Comparison of ENCODE assay signal across 8 cellular contexts in genomic region chr17:16486373-16487250, GRCh38. TPM values are rescaled to one million over a fixed set of nuclear protein-coding genes. Genes with fewer than 3 reads are reported as not detected.
DNase-seq lines count a peak whose midpoint lies in the region; ATAC-seq and TF ChIP-seq lines count a peak whose summit lies in the region.

No MANE protein-coding gene starts in this region.

- POLR2A ChIA-PET in activated CD4-positive, alpha-beta T cell treated with anti-CD3 and anti-CD28 coated beads for 36 hours (lab: Charles Lee), result no interaction called here

- peak overlapping the region; percentile 89 for H3K27ac Mint-ChIP-seq in mesothelial cell of epicardium
- H3K27ac Mint-ChIP-seq in activated CD4-positive, alpha-beta T cell treated with anti-CD3 and anti-CD28 coated beads for 36 hours, result no peak overlapping the region

- H3K36me3 Mint-ChIP-seq in mesothelial cell of epicardium, result no peaks in the 10 kb centered on the region
- no peaks in the 10 kb centered on the region for H3K36me3 Mint-ChIP-seq in activated CD4-positive, alpha-beta T cell treated with anti-CD3 and anti-CD28 coated beads for 36 hours (ENCODE audit: low read depth)

- peaks cover 14% of the 10 kb centered on the region for H3K27me3 Mint-ChIP-seq in mesothelial cell of epicardium (ENCODE audit: low read depth)
- H3K27me3 Mint-ChIP-seq in activated CD4-positive, alpha-beta T cell treated with anti-CD3 and anti-CD28 coated beads for 36 hours, result no peaks in the 10 kb centered on the region

- peak overlapping the region; percentile 11 for H3K4me3 Mint-ChIP-seq in mesothelial cell of epicardium
- no peak overlapping the region for H3K4me3 Mint-ChIP-seq in activated CD4-positive, alpha-beta T cell treated with anti-CD3 and anti-CD28 coated beads for 36 hours

- CTCF ChIA-PET in activated CD4-positive, alpha-beta T cell treated with anti-CD3 and anti-CD28 coated beads for 36 hours (lab: Charles Lee), result no interaction called here

- intact Hi-C loops in vagina (cut with DNase I), result no loop called here
- intact Hi-C loops in activated CD4-positive, alpha-beta T cell treated with anti-CD3 and anti-CD28 coated beads for 36 hours (cut with DNase I, micrococcal nuclease), result no loop called here

- H3K27me3 ChIP-seq in vagina, result no peaks in the 10 kb centered on the region

- peaks cover 38% of the 10 kb centered on the region for H3K4me1 ChIP-seq in vagina

- TF ChIP-seq POLR2A in vagina (IDR thresholded peaks at IDR 0.05), result no peak

- H3K36me3 ChIP-seq in vagina, result no peaks in the 10 kb centered on the region

- no peaks in the 10 kb centered on the region for H3K9me3 ChIP-seq in vagina

- no peak for ATAC-seq in activated CD4-positive, alpha-beta T cell treated with anti-CD3 and anti-CD28 coated beads for 36 hours
- ATAC-seq in HG02885 (IDR thresholded peaks at IDR 0.05; ENCODE audit: poor library complexity, unreplicated experiment) (no peak), HG03571 (IDR thresholded peaks at IDR 0.05; ENCODE audit: unreplicated experiment) (no peak)

- no peaks in the 10 kb centered on the region for H3K9me3 Mint-ChIP-seq in mesothelial cell of epicardium
- no peaks in the 10 kb centered on the region for H3K9me3 Mint-ChIP-seq in activated CD4-positive, alpha-beta T cell treated with anti-CD3 and anti-CD28 coated beads for 36 hours (ENCODE audit: low read depth)

- peak overlapping the region; percentile 87 for H3K27ac ChIP-seq in vagina

- peak overlapping the region; percentile 16 to 17 for H3K4me3 ChIP-seq in vagina

- TF ChIP-seq CTCF in mesothelial cell of epicardium (IDR thresholded peaks at IDR 0.05; ENCODE audit: unreplicated experiment) (no peak), vagina (IDR thresholded peaks at IDR 0.05) (no peak)

- H3K4me1 Mint-ChIP-seq in mesothelial cell of epicardium, result peaks cover 48% of the 10 kb centered on the region
- peaks cover 4% of the 10 kb centered on the region for H3K4me1 Mint-ChIP-seq in activated CD4-positive, alpha-beta T cell treated with anti-CD3 and anti-CD28 coated beads for 36 hours

- peak; percentile 58 for DNase-seq in ELF-1 (ENCODE audit: low read depth, low spot score)
- DNase-seq in NCI-H510A (lab: John Stamatoyannopoulos, UW), result peak; percentile 98
- peak; percentile 75 for DNase-seq in epidermal melanocyte (ENCODE audit: insufficient read length, low spot score)
- peak in 1 of 2 experiments; percentile 53 for DNase-seq in mesothelial cell of epicardium (ENCODE audit: low spot score in 2 of 2, unreplicated experiment in 2 of 2)
- DNase-seq in vagina (ENCODE audit: extremely low spot score in 2 of 2), result no peak
- no peak for DNase-seq in activated CD4-positive, alpha-beta T cell treated with anti-CD3 and anti-CD28 coated beads for 36 hours

RNA-seq across cellular contexts. Expression of gene LRRC75A, which starts 5.4 kb away (rescaled TPM):
- 4.0 to 4.5 TPM (median 4.3 TPM) in 3 replicates for total RNA-seq in mesothelial cell of epicardium
- 1.7 TPM for total RNA-seq in vagina
- 1 to 10 TPM; 1.1 to 1.2 TPM for total RNA-seq in activated CD4-positive, alpha-beta T cell treated with anti-CD3 and anti-CD28 coated beads for 36 hours

Comparison
In these comparisons a context has a peak if more than half of its experiments do, and no peak if none do; other contexts are left out.
1. DNase-seq: peak in ELF-1 (single experiment), NCI-H510A (single experiment) and epidermal melanocyte (single experiment); none in vagina (0 of 2) and activated CD4-positive, alpha-beta T cell treated with anti-CD3 and anti-CD28 coated beads for 36 hours (single experiment).